In genomic region chr1:50644447-50645105, GRCh38 we compare ENCODE assay signal across 20 cellular contexts.
DNase-seq lines count a peak whose midpoint lies in the region; ATAC-seq, FAIRE-seq and TF ChIP-seq lines count a peak whose summit lies in the region.
"Had no signal": no experiment of that assay in that cellular context is flagged by ENCODE, and none has a peak within 500 bp of the region (broad histone marks: within the 10 kb centered on the region; RNA-seq: fewer than 3 reads in every experiment).

No MANE protein-coding gene starts in this region.

- no TSS peak for BruUV-seq in HepG2 (replicated peaks; lab: Mats Ljungman, UMichigan)

- no peak overlapping the region for H3K14ac ChIP-seq in mesenchymal stem cell (ENCODE audit: low read length in 2 of 2)

- H3K9me3 Mint-ChIP-seq in naive thymus-derived CD4-positive, alpha-beta T cell: no peaks in the 10 kb centered on the region
- H3K9me3 Mint-ChIP-seq: activated naive CD4-positive, alpha-beta T cell treated with anti-CD3 and anti-CD28 coated beads, Interleukin-2, amount 10 ng/mL, durations not matched to agents 7 days and 5 days; CD4-positive, alpha-beta memory T cell; IgD-negative memory B cell; T-helper 1 cell treated with Interleukin-12 subunit alpha and Interleukin-12 subunit beta and Interleukin-4 antibody, amounts not matched to agents 30 μg/mL and 1 μg/mL, for 36 hours had no signal

- no peak overlapping the region for H3K27ac ChIP-seq in HepG2 (ENCODE audit: extremely low read length, insufficient read depth, low read length)
- no peak overlapping the region for H3K27ac ChIP-seq in right lobe of liver
- peak overlapping the region in 40 of 59 donors; percentile 1 to 74 (median 48) for H3K27ac ChIP-seq in dorsolateral prefrontal cortex
- H3K27ac ChIP-seq in mesenchymal stem cell (ENCODE audit: low read length, poor library complexity, severe bottlenecking): peak overlapping the region; percentile 55
- H3K27ac ChIP-seq in caudate nucleus (ENCODE audit: low read depth, low read length): no peak overlapping the region
- no peak overlapping the region for H3K27ac ChIP-seq in naive thymus-derived CD4-positive, alpha-beta T cell (ENCODE audit: low read depth, low read length)
- H3K27ac ChIP-seq: tibial nerve had no signal

- H3K36me3 Mint-ChIP-seq in naive thymus-derived CD4-positive, alpha-beta T cell: peaks cover 2 to 44% (median 32%) of the 10 kb centered on the region in 5 donors

- no peak for TF ChIP-seq CTCF in HepG2 (CRISPR knock-in tag; IDR thresholded peaks at IDR 0.05)
- no peak for TF ChIP-seq CTCF in right lobe of liver (IDR thresholded peaks at IDR 0.05)
- TF ChIP-seq CTCF in dorsolateral prefrontal cortex (IDR thresholded peaks at IDR 0.05 in 54 of 56, conservative IDR thresholded peaks at IDR 0.05 in 2 of 56; ENCODE audit: low read depth in 1 of 56, partially characterized antibody in 56 of 56): no peak

- no peak overlapping the region for H2AFZ ChIP-seq in HepG2 (ENCODE audit: low read length)
- no peak overlapping the region for H2AFZ ChIP-seq in mesenchymal stem cell (ENCODE audit: low read depth, low read length)

- H4K20me1 ChIP-seq in HepG2 (ENCODE audit: insufficient read depth, low read length): no peaks in the 10 kb centered on the region

- 83% methylated on average over 2 of the region's 2 CpGs for WGBS in HepG2 (ENCODE audit: low lambda C conversion rate)
- WGBS in right lobe of liver (ENCODE audit: insufficient coverage, low coverage, low lambda C conversion rate, missing lambda C conversion rate): 70% methylated on average over 2 of the region's 2 CpGs
- 77% methylated on average over 2 of the region's 2 CpGs for WGBS in mesenchymal stem cell

- H4K8ac ChIP-seq in mesenchymal stem cell (ENCODE audit: low read length): no peak overlapping the region

- H3K23ac ChIP-seq in mesenchymal stem cell (ENCODE audit: low read length in 2 of 2): no peak overlapping the region

- no peak overlapping the region for H3K4me3 ChIP-seq in HepG2 (replicated peaks in 1 of 3; ENCODE audit: insufficient read depth in 1 of 3, low read depth in 2 of 3, low read length in 3 of 3)
- no peak overlapping the region for H3K4me3 ChIP-seq in right lobe of liver
- peak overlapping the region in 20 of 59 donors; percentile 2 to 43 (median 24) for H3K4me3 ChIP-seq in dorsolateral prefrontal cortex
- H3K4me3 ChIP-seq in mesenchymal stem cell (ENCODE audit: insufficient read depth in 1 of 2, low read depth in 1 of 2, low read length in 2 of 2): no peak overlapping the region
- H3K4me3 ChIP-seq in naive thymus-derived CD4-positive, alpha-beta T cell (ENCODE audit: low read length): no peak overlapping the region
- H3K4me3 ChIP-seq: tibial nerve had no signal

- H3K4me1 Mint-ChIP-seq in naive thymus-derived CD4-positive, alpha-beta T cell: peaks cover 0 to 4% (median 0%) of the 10 kb centered on the region in 7 donors
- H3K4me1 Mint-ChIP-seq: activated naive CD4-positive, alpha-beta T cell treated with anti-CD3 and anti-CD28 coated beads, Interleukin-2, amount 10 ng/mL, durations not matched to agents 7 days and 5 days had no signal

- H3K79me2 ChIP-seq in HepG2 (ENCODE audit: insufficient read depth, low read length): no peaks in the 10 kb centered on the region

- no peak for TF ChIP-seq RAD21 in HepG2 (CRISPR knock-in tag; IDR thresholded peaks at IDR 0.05)

- H3K4me3 Mint-ChIP-seq in naive thymus-derived CD4-positive, alpha-beta T cell: no peak overlapping the region
- H3K4me3 Mint-ChIP-seq: activated naive CD4-positive, alpha-beta T cell treated with anti-CD3 and anti-CD28 coated beads, Interleukin-2, amount 10 ng/mL, durations not matched to agents 7 days and 5 days; CD4-positive, alpha-beta memory T cell; IgD-negative memory B cell; T-helper 1 cell treated with Interleukin-12 subunit alpha and Interleukin-12 subunit beta and Interleukin-4 antibody, amounts not matched to agents 30 μg/mL and 1 μg/mL, for 36 hours had no signal

- H2AK5ac ChIP-seq in mesenchymal stem cell (ENCODE audit: low read length, severe bottlenecking): no peak overlapping the region

- H3K9ac ChIP-seq in HepG2 (ENCODE audit: insufficient read depth, low read depth, low read length) (no peak overlapping the region), mesenchymal stem cell (ENCODE audit: low read length) (no peak overlapping the region)

- POLR2A ChIA-PET in HepG2 (lab: Yijun Ruan, JAX): no interaction called here
- POLR2A ChIA-PET in naive thymus-derived CD4-positive, alpha-beta T cell (lab: Charles Lee): no interaction called here

- H3K9me3 ChIP-seq in HepG2 (ENCODE audit: low read length) (no peaks in the 10 kb centered on the region), right lobe of liver (no peaks in the 10 kb centered on the region), mesenchymal stem cell (ENCODE audit: control insufficient read depth, low read length) (no peaks in the 10 kb centered on the region)
- no peaks in the 10 kb centered on the region for H3K9me3 ChIP-seq in naive thymus-derived CD4-positive, alpha-beta T cell (ENCODE audit: control insufficient read depth in 2 of 3, low read length in 3 of 3)
- H3K9me3 ChIP-seq: tibial nerve had no signal

- no peak for TF ChIP-seq POLR2A in HepG2 (IDR thresholded peaks at IDR 0.05; ENCODE audit: insufficient read depth in 1 of 2, low read depth in 2 of 2, low read length in 2 of 2)
- TF ChIP-seq POLR2A in right lobe of liver (IDR thresholded peaks at IDR 0.05): no peak

- no peak overlapping the region for H2BK15ac ChIP-seq in mesenchymal stem cell (ENCODE audit: low read depth, poor library complexity, severe bottlenecking)

- in situ Hi-C loops in HepG2 (cut with HindIII; ENCODE audit: extremely low pct_ligation_motif_present, low pct_unique_long_range_greater_than_20kb): no loop called here

- DNase-seq in HepG2 (ENCODE audit: low spot score): no peak
- no peak for DNase-seq in right lobe of liver
- DNase-seq in dorsolateral prefrontal cortex: no peak
- DNase-seq in mesenchymal stem cell: peak; percentile 74
- DNase-seq in caudate nucleus (lab: John Stamatoyannopoulos, UW): no peak
- DNase-seq in ecto neural progenitor cell (ENCODE audit: low spot score): no peak
- no peak for DNase-seq in naive thymus-derived CD4-positive, alpha-beta T cell
- DNase-seq: activated CD4-positive, alpha-beta T cell treated with anti-CD3 and anti-CD28 coated beads for 1 hour; activated CD8-positive, alpha-beta memory T cell treated with anti-CD3 and anti-CD28 coated beads, Interleukin-2, amount 50 U/mL, for 4 hours; activated naive CD4-positive, alpha-beta T cell treated with anti-CD3 and anti-CD28 coated beads, Interleukin-2, amount 10 ng/mL, durations not matched to agents 7 days and 5 days; CD4-positive, alpha-beta memory T cell; NCI-H1048; stimulated activated CD4-positive, alpha-beta T cell treated with anti-CD3 and anti-CD28 coated beads, Interleukin-4, amount 100 ng/mL, for 1 hour; stimulated activated CD8-positive, alpha-beta memory T cell treated with anti-CD3 and anti-CD28 coated beads, Interleukin-4, amount 100 ng/mL, for 48 hours had no signal

- TF ChIP-seq EP300 in HepG2 (IDR thresholded peaks at IDR 0.05; ENCODE audit: low read depth in 2 of 2, low read length in 2 of 2) (no peak), HepG2 (CRISPR knock-in tag; IDR thresholded peaks at IDR 0.05; ENCODE audit: borderline replicate concordance) (no peak)

- H3K4me1 ChIP-seq in HepG2 (ENCODE audit: insufficient read depth, low read length) (peaks cover 22% of the 10 kb centered on the region), right lobe of liver (no peaks in the 10 kb centered on the region), mesenchymal stem cell (ENCODE audit: control insufficient read depth, insufficient read depth, low read depth, low read length) (peaks cover 4% of the 10 kb centered on the region)
- H3K4me1 ChIP-seq in naive thymus-derived CD4-positive, alpha-beta T cell (ENCODE audit: control insufficient read depth in 2 of 2, insufficient read depth in 2 of 2, low read length in 2 of 2): no peaks in the 10 kb centered on the region
- H3K4me1 ChIP-seq: tibial nerve had no signal

- no peak overlapping the region for H2BK12ac ChIP-seq in mesenchymal stem cell (ENCODE audit: low read length in 2 of 2)

- H3K27me3 ChIP-seq in HepG2 (ENCODE audit: control insufficient read depth in 1 of 2, insufficient read depth in 2 of 2, low read length in 2 of 2): no peaks in the 10 kb centered on the region
- H3K27me3 ChIP-seq in right lobe of liver: no peaks in the 10 kb centered on the region
- H3K27me3 ChIP-seq in dorsolateral prefrontal cortex: no peaks in the 10 kb centered on the region
- no peaks in the 10 kb centered on the region for H3K27me3 ChIP-seq in mesenchymal stem cell (ENCODE audit: control insufficient read depth in 1 of 2, insufficient read depth in 1 of 2, low read length in 2 of 2)
- no peaks in the 10 kb centered on the region for H3K27me3 ChIP-seq in naive thymus-derived CD4-positive, alpha-beta T cell (ENCODE audit: control insufficient read depth in 2 of 2, insufficient read depth in 2 of 2, low read length in 2 of 2)
- H3K27me3 ChIP-seq: tibial nerve had no signal

- no peaks in the 10 kb centered on the region for H3K27me3 Mint-ChIP-seq in naive thymus-derived CD4-positive, alpha-beta T cell
- H3K27me3 Mint-ChIP-seq: activated naive CD4-positive, alpha-beta T cell treated with anti-CD3 and anti-CD28 coated beads, Interleukin-2, amount 10 ng/mL, durations not matched to agents 7 days and 5 days; CD4-positive, alpha-beta memory T cell; IgD-negative memory B cell had no signal

- no peak overlapping the region for H4K91ac ChIP-seq in mesenchymal stem cell (ENCODE audit: low read length)

- no peak overlapping the region for H2BK5ac ChIP-seq in mesenchymal stem cell (ENCODE audit: low read depth, low read length, poor library complexity, severe bottlenecking)

- CTCF ChIA-PET in HepG2 (lab: Yijun Ruan, JAX; ENCODE audit: low intra/inter-chr PET ratio, low total read pairs): no interaction called here
- CTCF ChIA-PET in naive thymus-derived CD4-positive, alpha-beta T cell (lab: Charles Lee): interaction anchor here (1.0 kb wide), 1 partner anchor 12 kb away, joined by 3 read pairs; no protein-coding TSS in a partner anchor

- H3K18ac ChIP-seq in mesenchymal stem cell (ENCODE audit: low read depth in 1 of 2, low read length in 2 of 2): no peak overlapping the region

- H3K27ac Mint-ChIP-seq in naive thymus-derived CD4-positive, alpha-beta T cell: no peak overlapping the region
- H3K27ac Mint-ChIP-seq: activated naive CD4-positive, alpha-beta T cell treated with anti-CD3 and anti-CD28 coated beads, Interleukin-2, amount 10 ng/mL, durations not matched to agents 7 days and 5 days; CD4-positive, alpha-beta memory T cell; IgD-negative memory B cell; T-helper 1 cell treated with Interleukin-12 subunit alpha and Interleukin-12 subunit beta and Interleukin-4 antibody, amounts not matched to agents 30 μg/mL and 1 μg/mL, for 36 hours had no signal

- H3K4ac ChIP-seq in mesenchymal stem cell (ENCODE audit: low read depth in 1 of 2, low read length in 2 of 2): no peak overlapping the region

- H3K4me2 ChIP-seq in HepG2 (ENCODE audit: low read depth, low read length) (no peak overlapping the region), mesenchymal stem cell (ENCODE audit: low read length, poor library complexity, severe bottlenecking) (no peak overlapping the region)

- H3K79me1 ChIP-seq in mesenchymal stem cell (replicated peaks; ENCODE audit: low read length, poor library complexity, severe bottlenecking): peaks cover 1% of the 10 kb centered on the region

- intact Hi-C loops in HepG2 (cut with micrococcal nuclease; ENCODE audit: unreplicated experiment): no loop called here
- intact Hi-C loops in right lobe of liver (cut with DNase I): no loop called here
- intact Hi-C loops in dorsolateral prefrontal cortex (cut with DNase I): no loop called here
- intact Hi-C loops in naive thymus-derived CD4-positive, alpha-beta T cell (cut with micrococcal nuclease): no loop called here

- H2BK120ac ChIP-seq in mesenchymal stem cell (ENCODE audit: low read depth, low read length): no peak overlapping the region

- ATAC-seq in HepG2 (peak; percentile 51), right lobe of liver (no peak), GM18517 (IDR thresholded peaks at IDR 0.05; ENCODE audit: unreplicated experiment) (no peak)
- ATAC-seq in naive thymus-derived CD4-positive, alpha-beta T cell: no peak

- FAIRE-seq in HepG2 (lab: Jason Lieb, UNC): no peak
- FAIRE-seq: A204.1, frontal cortex had no signal

- H3K36me3 ChIP-seq in HepG2 (replicated peaks in 1 of 2; ENCODE audit: control insufficient read depth in 1 of 2, insufficient read depth in 2 of 2, low read length in 2 of 2): no peaks in the 10 kb centered on the region
- no peaks in the 10 kb centered on the region for H3K36me3 ChIP-seq in right lobe of liver
- peaks cover 0 to 4% of the 10 kb centered on the region in 2 experiments for H3K36me3 ChIP-seq in mesenchymal stem cell (ENCODE audit: control insufficient read depth in 1 of 2, insufficient read depth in 2 of 2, low read depth in 1 of 2, low read length in 2 of 2)
- H3K36me3 ChIP-seq in naive thymus-derived CD4-positive, alpha-beta T cell (ENCODE audit: control insufficient read depth in 2 of 3, insufficient read depth in 3 of 3, low read length in 3 of 3): peaks cover 0 to 8% (median 0%) of the 10 kb centered on the region in 3 experiments

Comparison
In these comparisons a context has a peak if more than half of its experiments do, and no peak if none do; other contexts are left out.
1. H3K27ac ChIP-seq: peak in dorsolateral prefrontal cortex (40 of 59) and mesenchymal stem cell (single experiment); none in HepG2 (single experiment), right lobe of liver (0 of 3), caudate nucleus (single experiment) and naive thymus-derived CD4-positive, alpha-beta T cell (single experiment).